ENCODE assay signal across 26 cellular contexts in genomic region chr9:37441776-37442370, GRCh38. TPM values are rescaled to one million over a fixed set of nuclear protein-coding genes. Genes with fewer than 3 reads are reported as not detected.
DNase-seq lines count a peak whose midpoint lies in the region; ATAC-seq, FAIRE-seq and TF ChIP-seq lines count a peak whose summit lies in the region.
"Had no signal": no experiment of that assay in that cellular context is flagged by ENCODE, and none has a peak within 500 bp of the region (broad histone marks: within the 10 kb centered on the region; RNA-seq: fewer than 3 reads in every experiment).

No MANE protein-coding gene starts in this region.

- H3K4me3 ChIP-seq in MM.1S (ENCODE audit: low read length): no peak overlapping the region
- no peak overlapping the region for H3K4me3 ChIP-seq in endodermal cell (ENCODE audit: low read length)
- H3K4me3 ChIP-seq: Peyer's patch had no signal

- H2AFZ ChIP-seq in MM.1S (ENCODE audit: low read length): no peak overlapping the region

- no peaks in the 10 kb centered on the region for H3K27me3 Mint-ChIP-seq in activated CD4-positive, alpha-beta T cell treated with anti-CD3 and anti-CD28 coated beads, Interleukin-2, amount 10 ng/mL, durations not matched to agents 24 days and 14 days
- H3K27me3 Mint-ChIP-seq in endodermal cell (ENCODE audit: insufficient read depth) (no peaks in the 10 kb centered on the region), progenitor cell of endocrine pancreas (no peaks in the 10 kb centered on the region)
- H3K27me3 Mint-ChIP-seq in activated CD8-positive, alpha-beta memory T cell treated with anti-CD3 and anti-CD28 coated beads, Interleukin-2, amount 10 ng/mL, durations not matched to agents 7 days and 5 days: no peaks in the 10 kb centered on the region

- ATAC-seq in activated CD8-positive, alpha-beta memory T cell treated with anti-CD3 and anti-CD28 coated beads, Interleukin-2, amount 10 ng/mL, durations not matched to agents 7 days and 5 days: no peak
- ATAC-seq in GM18505 (IDR thresholded peaks at IDR 0.05; ENCODE audit: unreplicated experiment): no peak
- ATAC-seq: CD8-positive, alpha-beta T cell; HCT116; Right ventricle myocardium inferior had no signal

- H3K4me3 Mint-ChIP-seq in activated CD4-positive, alpha-beta T cell treated with anti-CD3 and anti-CD28 coated beads, Interleukin-2, amount 10 ng/mL, durations not matched to agents 24 days and 14 days: no peak overlapping the region
- H3K4me3 Mint-ChIP-seq in endodermal cell: no peak overlapping the region
- no peak overlapping the region for H3K4me3 Mint-ChIP-seq in progenitor cell of endocrine pancreas (ENCODE audit: low read depth)
- H3K4me3 Mint-ChIP-seq in activated CD8-positive, alpha-beta memory T cell treated with anti-CD3 and anti-CD28 coated beads, Interleukin-2, amount 10 ng/mL, durations not matched to agents 7 days and 5 days: no peak overlapping the region
- H3K4me3 Mint-ChIP-seq: CD8-positive, alpha-beta T cell had no signal

- no peaks in the 10 kb centered on the region for H4K20me1 ChIP-seq in MM.1S (ENCODE audit: insufficient read depth, low read length)

- H3K4me1 Mint-ChIP-seq in activated CD4-positive, alpha-beta T cell treated with anti-CD3 and anti-CD28 coated beads, Interleukin-2, amount 10 ng/mL, durations not matched to agents 24 days and 14 days: peaks cover 4% of the 10 kb centered on the region
- peaks cover 9% of the 10 kb centered on the region for H3K4me1 Mint-ChIP-seq in endodermal cell
- peaks cover 20% of the 10 kb centered on the region for H3K4me1 Mint-ChIP-seq in progenitor cell of endocrine pancreas (ENCODE audit: low read depth)
- no peaks in the 10 kb centered on the region for H3K4me1 Mint-ChIP-seq in activated CD8-positive, alpha-beta memory T cell treated with anti-CD3 and anti-CD28 coated beads, Interleukin-2, amount 10 ng/mL, durations not matched to agents 7 days and 5 days

- H3K9me3 Mint-ChIP-seq in activated CD4-positive, alpha-beta T cell treated with anti-CD3 and anti-CD28 coated beads, Interleukin-2, amount 10 ng/mL, durations not matched to agents 24 days and 14 days: no peaks in the 10 kb centered on the region
- no peaks in the 10 kb centered on the region for H3K9me3 Mint-ChIP-seq in endodermal cell
- no peaks in the 10 kb centered on the region for H3K9me3 Mint-ChIP-seq in progenitor cell of endocrine pancreas (ENCODE audit: low read depth)
- H3K9me3 Mint-ChIP-seq in activated CD8-positive, alpha-beta memory T cell treated with anti-CD3 and anti-CD28 coated beads, Interleukin-2, amount 10 ng/mL, durations not matched to agents 7 days and 5 days (ENCODE audit: low read depth): no peaks in the 10 kb centered on the region
- H3K9me3 Mint-ChIP-seq: CD8-positive, alpha-beta T cell had no signal

- H3K79me2 ChIP-seq in MM.1S (ENCODE audit: low read length): peaks cover 39% of the 10 kb centered on the region

- H3K9me3 ChIP-seq in MM.1S (replicated peaks; ENCODE audit: insufficient read depth, low read length): no peaks in the 10 kb centered on the region
- no peaks in the 10 kb centered on the region for H3K9me3 ChIP-seq in endodermal cell (ENCODE audit: control insufficient read depth, low read length)
- H3K9me3 ChIP-seq: Peyer's patch had no signal

- H3K27me3 ChIP-seq in MM.1S (replicated peaks; ENCODE audit: insufficient read depth, low read length) (no peaks in the 10 kb centered on the region), endodermal cell (ENCODE audit: control insufficient read depth, insufficient read depth, low read length, poor library complexity, severe bottlenecking) (no peaks in the 10 kb centered on the region)
- H3K27me3 ChIP-seq: Peyer's patch had no signal

- intact Hi-C loops in activated CD4-positive, alpha-beta T cell treated with anti-CD3 and anti-CD28 coated beads, Interleukin-2, amount 10 ng/mL, durations not matched to agents 24 days and 14 days (cut with micrococcal nuclease): no loop called here

- H3K27ac Mint-ChIP-seq in activated CD4-positive, alpha-beta T cell treated with anti-CD3 and anti-CD28 coated beads, Interleukin-2, amount 10 ng/mL, durations not matched to agents 24 days and 14 days: peak overlapping the region; percentile 7
- H3K27ac Mint-ChIP-seq in endodermal cell (peak overlapping the region; percentile 48), progenitor cell of endocrine pancreas (peak overlapping the region; percentile 30)
- no peak overlapping the region for H3K27ac Mint-ChIP-seq in activated CD8-positive, alpha-beta memory T cell treated with anti-CD3 and anti-CD28 coated beads, Interleukin-2, amount 10 ng/mL, durations not matched to agents 7 days and 5 days
- H3K27ac Mint-ChIP-seq: CD8-positive, alpha-beta T cell had no signal

- peaks cover 5% of the 10 kb centered on the region; the same call in 1 of the 2 replicates for H3K36me3 ChIP-seq in MM.1S (replicated peaks; ENCODE audit: insufficient read depth, low read length)
- H3K36me3 ChIP-seq in endodermal cell (ENCODE audit: control insufficient read depth, insufficient read depth, low read length): peaks cover 68% of the 10 kb centered on the region

- DNase-seq in activated CD4-positive, alpha-beta T cell treated with anti-CD3 and anti-CD28 coated beads, Interleukin-2, amount 10 ng/mL, durations not matched to agents 24 days and 14 days: no peak
- DNase-seq in activated CD4-positive, alpha-beta T cell treated with anti-CD3 and anti-CD28 coated beads, Interleukin-2, amount 50 U/mL, for 48 hours: no peak
- DNase-seq in MM.1S: no peak
- DNase-seq in endodermal cell: no peak
- DNase-seq in progenitor cell of endocrine pancreas (ENCODE audit: low spot score, unreplicated experiment): no peak
- no peak for DNase-seq in activated CD8-positive, alpha-beta memory T cell treated with anti-CD3 and anti-CD28 coated beads, Interleukin-2, amount 10 ng/mL, durations not matched to agents 7 days and 5 days
- no peak for DNase-seq in RCC 7860 (ENCODE audit: low spot score)
- DNase-seq: ACHN; C1 segment of cervical spinal cord; Calu3; CD8-positive, alpha-beta T cell; KG1; NCI-H1105; NCI-H2029 treated with DMSO at 0.1 percent for 48 hours; NCI-H226; NCI-H524; NCI-H82; Peyer's patch had no signal

- FAIRE-seq in RCC 7860 (lab: Jason Lieb, UNC): no peak
- FAIRE-seq: G401.6, GM19239, H1 had no signal

- TF ChIP-seq CTCF in MM.1S (IDR thresholded peaks at IDR 0.05; ENCODE audit: low read length) (no peak), endodermal cell (conservative IDR thresholded peaks at IDR 0.05) (no peak), progenitor cell of endocrine pancreas (IDR thresholded peaks at IDR 0.05; ENCODE audit: unreplicated experiment) (no peak)

- H3K9me2 ChIP-seq in MM.1S (replicated peaks; ENCODE audit: insufficient read depth, low read length): no peaks in the 10 kb centered on the region

- 96 to 97% methylated on average over 20 to 21 of the region's 21 CpGs for WGBS in endodermal cell (ENCODE audit: insufficient coverage in 1 of 2, insufficient read length in 1 of 2), 2 experiments

- TF ChIP-seq POLR2A in GM18505 (IDR thresholded peaks at IDR 0.05; ENCODE audit: borderline replicate concordance, extremely low read depth, insufficient read depth, insufficient read length): no peak

- peak overlapping the region; percentile 42; the same call in 1 of the 2 replicates for H3K27ac ChIP-seq in MM.1S (ENCODE audit: low read length)
- no peak overlapping the region for H3K27ac ChIP-seq in endodermal cell (ENCODE audit: low read depth, low read length)
- H3K27ac ChIP-seq: 22Rv1, HL-60, Peyer's patch had no signal

- peaks cover 35% of the 10 kb centered on the region for H3K36me3 Mint-ChIP-seq in activated CD4-positive, alpha-beta T cell treated with anti-CD3 and anti-CD28 coated beads, Interleukin-2, amount 10 ng/mL, durations not matched to agents 24 days and 14 days (ENCODE audit: low read depth)
- H3K36me3 Mint-ChIP-seq in endodermal cell (ENCODE audit: low read depth): peaks cover 64% of the 10 kb centered on the region
- H3K36me3 Mint-ChIP-seq in progenitor cell of endocrine pancreas (ENCODE audit: insufficient read depth): peaks cover 19% of the 10 kb centered on the region
- H3K36me3 Mint-ChIP-seq in activated CD8-positive, alpha-beta memory T cell treated with anti-CD3 and anti-CD28 coated beads, Interleukin-2, amount 10 ng/mL, durations not matched to agents 7 days and 5 days: peaks cover 18% of the 10 kb centered on the region

- H3K4me2 ChIP-seq in MM.1S (ENCODE audit: low read depth, low read length): no peak overlapping the region

- CTCF ChIA-PET in activated CD8-positive, alpha-beta memory T cell treated with anti-CD3 and anti-CD28 coated beads, Interleukin-2, amount 10 ng/mL, durations not matched to agents 7 days and 5 days (lab: Charles Lee): interaction anchor here (0.8 kb wide), 1 partner anchor 26 kb away, joined by 4 read pairs; no protein-coding TSS in a partner anchor

- peaks cover 25% of the 10 kb centered on the region for H3K4me1 ChIP-seq in MM.1S (ENCODE audit: low read length)
- peaks cover 2% of the 10 kb centered on the region for H3K4me1 ChIP-seq in endodermal cell (ENCODE audit: control insufficient read depth, insufficient read depth, low read length)

- 0 out of 2 replicates have a peak, but pooled peaks cover 8% of the 10 kb centered on the region for H3F3A ChIP-seq in MM.1S (ENCODE audit: insufficient read depth, low read length)

- H3K9ac ChIP-seq in MM.1S (ENCODE audit: low read length) (no peak overlapping the region), endodermal cell (ENCODE audit: extremely low read depth, low read length, poor library complexity, severe bottlenecking) (no peak overlapping the region)

RNA-seq across cellular contexts. Expression of gene GRHPR, which starts 19.4 kb away (rescaled TPM):
- total RNA-seq in activated CD4-positive, alpha-beta T cell treated with anti-CD3 and anti-CD28 coated beads, Interleukin-2, amount 10 ng/mL, durations not matched to agents 24 days and 14 days: 72.5 and 76.5 TPM in 2 replicates
- total RNA-seq in endodermal cell (100 to 1,000 TPM; 105 to 128 TPM), progenitor cell of endocrine pancreas (98.0 and 101 TPM in 2 replicates)
- polyA plus RNA-seq in endodermal cell (2013, experiment 1 of 2): 105 TPM
- polyA plus RNA-seq in endodermal cell (2013, experiment 2 of 2): 92.7 TPM
- total RNA-seq in activated CD8-positive, alpha-beta memory T cell treated with anti-CD3 and anti-CD28 coated beads, Interleukin-2, amount 10 ng/mL, durations not matched to agents 7 days and 5 days: 10 to 100 TPM; 59.3 to 65.6 TPM

RNA-seq across cellular contexts. Expression of gene ZBTB5, which starts 23.4 kb away (rescaled TPM):
- 9.2 and 9.5 TPM in 2 replicates for total RNA-seq in activated CD4-positive, alpha-beta T cell treated with anti-CD3 and anti-CD28 coated beads, Interleukin-2, amount 10 ng/mL, durations not matched to agents 24 days and 14 days
- 10 to 100 TPM; 12.5 to 19.4 TPM for total RNA-seq in endodermal cell
- polyA plus RNA-seq in endodermal cell (2013, experiment 1 of 2): 26.2 TPM
- polyA plus RNA-seq in endodermal cell (2013, experiment 2 of 2): 25.8 TPM
- total RNA-seq in progenitor cell of endocrine pancreas: 21.2 and 21.8 TPM in 2 replicates
- 1 to 10 TPM; 9.7 TPM for total RNA-seq in activated CD8-positive, alpha-beta memory T cell treated with anti-CD3 and anti-CD28 coated beads, Interleukin-2, amount 10 ng/mL, durations not matched to agents 7 days and 5 days

RNA-seq across cellular contexts. Expression of gene POLR1E, which starts 43.9 kb away (rescaled TPM):
- total RNA-seq in activated CD4-positive, alpha-beta T cell treated with anti-CD3 and anti-CD28 coated beads, Interleukin-2, amount 10 ng/mL, durations not matched to agents 24 days and 14 days: 60.0 and 64.0 TPM in 2 replicates
- 10 to 100 TPM; 23.5 to 25.2 TPM for total RNA-seq in endodermal cell
- polyA plus RNA-seq in endodermal cell (2013, experiment 1 of 2): 22.3 TPM
- 21.5 TPM for polyA plus RNA-seq in endodermal cell (2013, experiment 2 of 2)
- total RNA-seq in progenitor cell of endocrine pancreas: 22.2 and 22.4 TPM in 2 replicates
- 10 to 100 TPM; 35.5 to 43.0 TPM for total RNA-seq in activated CD8-positive, alpha-beta memory T cell treated with anti-CD3 and anti-CD28 coated beads, Interleukin-2, amount 10 ng/mL, durations not matched to agents 7 days and 5 days
